In the genomic region with DNA sequence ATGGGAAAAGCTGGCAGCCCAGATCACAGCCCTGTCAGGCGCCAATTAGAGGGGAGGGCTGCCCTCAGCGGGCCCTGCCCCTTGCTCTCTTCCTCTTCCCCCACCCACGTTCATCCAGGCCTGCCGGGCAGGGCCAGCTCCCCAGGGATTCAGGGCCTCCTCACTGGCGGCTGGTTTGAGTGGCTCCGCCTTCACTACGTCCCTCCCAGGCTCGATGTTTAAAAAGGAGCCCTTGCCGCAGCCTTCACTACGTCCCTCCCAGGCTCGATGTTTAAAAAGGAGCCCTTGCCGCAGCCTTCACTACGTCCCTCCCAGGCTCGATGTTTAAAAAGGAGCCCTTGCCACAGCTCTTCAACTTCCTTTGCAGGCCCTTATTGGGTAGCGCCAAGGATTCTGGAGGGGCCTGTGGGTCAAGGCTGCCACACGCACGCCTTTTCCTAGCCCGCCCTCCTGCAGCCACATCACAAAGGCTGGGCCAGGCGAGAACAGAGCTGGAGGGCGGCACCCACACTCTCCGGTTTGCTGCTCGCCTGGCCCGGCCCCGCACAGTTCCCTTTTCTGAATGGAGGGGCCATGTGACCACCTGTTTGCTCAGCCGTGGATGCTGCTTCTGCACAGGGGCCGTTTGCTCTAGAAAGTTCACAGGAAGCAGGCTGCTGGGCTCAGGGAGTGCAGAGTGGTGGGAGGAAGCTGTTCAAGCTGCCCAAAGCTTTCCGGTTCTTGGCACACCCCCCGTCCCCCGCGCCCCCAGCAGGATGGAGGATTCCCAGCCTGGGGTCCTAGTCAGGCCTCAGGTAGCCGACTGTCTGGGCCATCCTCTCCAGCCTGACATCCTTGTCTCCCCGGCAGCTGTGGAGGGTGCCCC, we compare ENCODE assay signal across 1 cellular context.
TF ChIP-seq lines count a peak whose summit lies in the region.

No MANE protein-coding gene starts in this region.

TF ChIP-seq in HCT116, 20 proteins besides CTCF, POLR2A, EP300 and RAD21 (continued from another document):
- TF ChIP-seq ZFX (IDR thresholded peaks at IDR 0.05): no peak
TF ChIP-seq in HCT116: peak in this region for 0.
